In genomic region chr6:33744895-33745546, GRCh38 we compare ENCODE assay signal across 1 cellular context.
TF ChIP-seq lines count a peak whose summit lies in the region.

No MANE protein-coding gene starts in this region.

TF ChIP-seq in HepG2, 621 proteins besides CTCF, POLR2A, EP300 and RAD21:
- peak; percentile 4 for TF ChIP-seq ZNF883 (CRISPR knock-in tag; IDR thresholded peaks at IDR 0.05; ENCODE audit: not compliant biosample characterization)
- TF ChIP-seq HOXA5 (CRISPR knock-in tag; IDR thresholded peaks at IDR 0.05): 0 out of 2 replicates have a peak, but pooled peaks have one; percentile 34
- peak; percentile 37 for TF ChIP-seq ZNF687 (CRISPR knock-in tag; IDR thresholded peaks at IDR 0.05)
- no peak for TF ChIP-seq ZNF503 (CRISPR knock-in tag; IDR thresholded peaks at IDR 0.05)
- no peak for TF ChIP-seq ZBTB40 (IDR thresholded peaks at IDR 0.05)
- TF ChIP-seq ZBTB40 (CRISPR knock-in tag; IDR thresholded peaks at IDR 0.05): 0 out of 2 replicates have a peak, but pooled peaks have one; percentile 19
- TF ChIP-seq ZNF777 (CRISPR knock-in tag; IDR thresholded peaks at IDR 0.05): 0 out of 2 replicates have a peak, but pooled peaks have one; percentile 31
- TF ChIP-seq SP2 (CRISPR knock-in tag; IDR thresholded peaks at IDR 0.05): peak; percentile 8; the same call in 1 of the 2 replicates
- TF ChIP-seq PPARG (CRISPR knock-in tag; conservative IDR thresholded peaks at IDR 0.05): no peak
- 0 out of 2 replicates have a peak, but pooled peaks have one; percentile 29 for TF ChIP-seq MYC (CRISPR knock-in tag; IDR thresholded peaks at IDR 0.05; ENCODE audit: borderline replicate concordance)
- TF ChIP-seq ZFAT (CRISPR knock-in tag; conservative IDR thresholded peaks at IDR 0.05): 0 out of 2 replicates have a peak, but pooled peaks have one; percentile 47
- TF ChIP-seq CENPBD1 (CRISPR knock-in tag; IDR thresholded peaks at IDR 0.05; ENCODE audit: borderline replicate concordance, low read depth): no peak
- TF ChIP-seq SSRP1 (CRISPR knock-in tag; IDR thresholded peaks at IDR 0.05): no peak
- TF ChIP-seq SMAD3 (CRISPR knock-in tag; IDR thresholded peaks at IDR 0.05): no peak
- TF ChIP-seq MAX (IDR thresholded peaks at IDR 0.05): peak; percentile 32; the same call in 1 of the 2 replicates
- peak; percentile 42; the same call in 1 of the 2 replicates for TF ChIP-seq NFKB2 (CRISPR knock-in tag; IDR thresholded peaks at IDR 0.05; ENCODE audit: borderline replicate concordance)
- no peak for TF ChIP-seq FOXO1 (CRISPR knock-in tag; IDR thresholded peaks at IDR 0.05)
- TF ChIP-seq FOXP4 (CRISPR knock-in tag; IDR thresholded peaks at IDR 0.05): no peak
- 0 out of 2 replicates have a peak, but pooled peaks have one; percentile 21 for TF ChIP-seq KDM5B (CRISPR knock-in tag; IDR thresholded peaks at IDR 0.05; ENCODE audit: borderline replicate concordance)
- peak; percentile 48; the same call in 1 of the 2 replicates for TF ChIP-seq BHLHE40 (IDR thresholded peaks at IDR 0.05; ENCODE audit: low read length)
- TF ChIP-seq POGK (CRISPR knock-in tag; conservative IDR thresholded peaks at IDR 0.05): no peak
- TF ChIP-seq FUBP1 (CRISPR knock-in tag; IDR thresholded peaks at IDR 0.05; ENCODE audit: borderline replicate concordance): no peak
- TF ChIP-seq ZFY (CRISPR knock-in tag; IDR thresholded peaks at IDR 0.05): 0 out of 2 replicates have a peak, but pooled peaks have one; percentile 20
- no peak for TF ChIP-seq SIX1 (CRISPR knock-in tag; IDR thresholded peaks at IDR 0.05; ENCODE audit: borderline replicate concordance)
